Comparison of ENCODE assay signal across 8 cellular contexts in the genomic region with DNA sequence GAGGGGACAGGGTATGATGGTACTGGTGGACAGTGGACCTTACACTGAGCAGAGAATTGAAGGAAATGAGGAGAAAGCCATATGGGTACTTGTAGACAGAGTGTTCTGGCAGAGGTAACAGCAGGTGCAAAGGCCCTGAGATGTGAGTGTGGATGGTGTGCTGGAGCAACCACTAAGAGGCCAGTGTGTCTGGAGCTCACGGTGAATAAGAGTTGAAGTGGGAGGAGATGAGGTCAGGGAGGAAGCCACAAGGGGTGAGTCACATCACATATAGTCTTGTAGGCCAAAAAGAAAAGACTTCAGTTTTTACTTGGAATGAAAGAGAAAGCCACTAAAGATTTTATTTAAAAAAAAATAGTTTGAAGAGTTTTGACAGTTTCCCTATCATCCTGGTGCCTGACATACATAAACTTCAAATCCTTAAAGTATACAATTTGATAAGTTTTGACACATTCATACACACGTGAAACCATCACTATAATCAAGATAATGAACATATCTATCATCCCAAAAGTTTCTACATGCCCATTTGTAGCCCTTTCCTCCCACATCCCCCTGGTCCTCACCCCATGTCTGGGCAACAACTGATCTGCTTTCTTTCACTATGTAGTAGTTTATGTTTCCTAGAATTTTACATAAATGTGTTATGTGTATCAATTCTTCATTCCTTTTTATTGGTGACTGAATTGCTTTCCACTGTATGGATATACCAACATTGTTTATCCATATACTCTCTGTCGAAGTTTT.
DNase-seq lines count a peak whose midpoint lies in the region; ATAC-seq and TF ChIP-seq lines count a peak whose summit lies in the region.

No MANE protein-coding gene starts in this region.

- H3K9me3 ChIP-seq in T-helper 17 cell (ENCODE audit: control insufficient read depth, low read length, poor library complexity, severe bottlenecking) = no peaks in the 10 kb centered on the region
- H3K9me3 ChIP-seq in BE2C = no peaks in the 10 kb centered on the region
- no peaks in the 10 kb centered on the region for H3K9me3 ChIP-seq in endodermal cell (ENCODE audit: control insufficient read depth, low read length)

- H3K4me1 Mint-ChIP-seq in T-helper 17 cell = peaks cover 6% of the 10 kb centered on the region
- H3K4me1 Mint-ChIP-seq in endodermal cell = no peaks in the 10 kb centered on the region
- no peaks in the 10 kb centered on the region for H3K4me1 Mint-ChIP-seq in mesothelial cell of epicardium

- H3K36me3 Mint-ChIP-seq in T-helper 17 cell (ENCODE audit: low read depth) (peaks cover 5% of the 10 kb centered on the region), endodermal cell (ENCODE audit: low read depth) (peaks cover 13% of the 10 kb centered on the region), mesothelial cell of epicardium (peaks cover 46% of the 10 kb centered on the region)

- H3K36me3 ChIP-seq in BE2C (no peaks in the 10 kb centered on the region), endodermal cell (ENCODE audit: control insufficient read depth, insufficient read depth, low read length) (no peaks in the 10 kb centered on the region)

- H3K4me3 ChIP-seq in fibroblast of villous mesenchyme (ENCODE audit: low read depth, low read length) (no peak overlapping the region), BE2C (ENCODE audit: low read depth, low read length) (no peak overlapping the region), endodermal cell (ENCODE audit: low read length) (no peak overlapping the region)

- H3K4me1 ChIP-seq in BE2C (no peaks in the 10 kb centered on the region), endodermal cell (ENCODE audit: control insufficient read depth, insufficient read depth, low read length) (no peaks in the 10 kb centered on the region)

- no peak for TF ChIP-seq CTCF in fibroblast of villous mesenchyme (IDR thresholded peaks at IDR 0.05; ENCODE audit: insufficient read depth, low read depth, low read length)
- TF ChIP-seq CTCF in BE2C (IDR thresholded peaks at IDR 0.05; ENCODE audit: low read depth, low read length) = no peak
- TF ChIP-seq CTCF in endodermal cell (conservative IDR thresholded peaks at IDR 0.05) = no peak
- TF ChIP-seq CTCF in mesothelial cell of epicardium (IDR thresholded peaks at IDR 0.05; ENCODE audit: unreplicated experiment) = no peak

- H3K27me3 Mint-ChIP-seq in T-helper 17 cell (no peaks in the 10 kb centered on the region), endodermal cell (ENCODE audit: insufficient read depth) (no peaks in the 10 kb centered on the region), mesothelial cell of epicardium (ENCODE audit: low read depth) (no peaks in the 10 kb centered on the region)

- H3K9ac ChIP-seq in endodermal cell (ENCODE audit: extremely low read depth, low read length, poor library complexity, severe bottlenecking) = no peak overlapping the region

- peak; percentile 37 for DNase-seq in stimulated activated naive CD4-positive, alpha-beta T cell treated with Interleukin-2 at 50 U/mL for 16 hours (lab: John Stamatoyannopoulos, UW)
- no peak for DNase-seq in stimulated activated naive CD4-positive, alpha-beta T cell (lab: John Stamatoyannopoulos, UW)
- DNase-seq in T-helper 17 cell (no peak), fibroblast of villous mesenchyme (ENCODE audit: low read depth) (peak; percentile 48), BE2C (no peak), endodermal cell (no peak), mesothelial cell of epicardium (ENCODE audit: low spot score in 2 of 2, unreplicated experiment in 2 of 2) (no peak)

- no peak overlapping the region for H3K27ac Mint-ChIP-seq in T-helper 17 cell
- H3K27ac Mint-ChIP-seq in endodermal cell = no peak overlapping the region
- no peak overlapping the region for H3K27ac Mint-ChIP-seq in mesothelial cell of epicardium

- 91 to 100% methylated on average over 1 to 2 of the region's 3 CpGs for WGBS in endodermal cell (ENCODE audit: insufficient coverage in 1 of 2, insufficient read length in 1 of 2), 2 experiments

- H3K27me3 ChIP-seq in BE2C (no peaks in the 10 kb centered on the region), endodermal cell (ENCODE audit: control insufficient read depth, insufficient read depth, low read length, poor library complexity, severe bottlenecking) (no peaks in the 10 kb centered on the region)

- H3K4me3 Mint-ChIP-seq in T-helper 17 cell (no peak overlapping the region), endodermal cell (no peak overlapping the region), mesothelial cell of epicardium (no peak overlapping the region)

- H3K9me3 Mint-ChIP-seq in endodermal cell (peaks cover 2% of the 10 kb centered on the region), mesothelial cell of epicardium (peaks cover 34% of the 10 kb centered on the region)

- no peak overlapping the region for H3K27ac ChIP-seq in endodermal cell (ENCODE audit: low read depth, low read length)

- peak; percentile 99 for ATAC-seq in HG03066 (IDR thresholded peaks at IDR 0.05; ENCODE audit: low read depth, unreplicated experiment)
- ATAC-seq in T-helper 17 cell = peak; percentile 20

Comparison
In these comparisons a context has a peak if more than half of its experiments do, and no peak if none do; other contexts are left out.
1. DNase-seq: peak in stimulated activated naive CD4-positive, alpha-beta T cell treated with Interleukin-2 at 50 U/mL for 16 hours (single experiment) and fibroblast of villous mesenchyme (single experiment); none in stimulated activated naive CD4-positive, alpha-beta T cell (0 of 6), T-helper 17 cell (0 of 3), BE2C (single experiment), endodermal cell (single experiment) and mesothelial cell of epicardium (0 of 2).